In genomic region chr4:154164931-154165839, GRCh38 we compare ENCODE assay signal across 8 cellular contexts.
DNase-seq lines count a peak whose midpoint lies in the region; ATAC-seq and TF ChIP-seq lines count a peak whose summit lies in the region.

No MANE protein-coding gene starts in this region.

- peak overlapping the region; percentile 89; the same call in 1 of the 2 replicates for H3K27ac Mint-ChIP-seq in HFFc6
- H3K27ac Mint-ChIP-seq in endodermal cell = no peak overlapping the region

- no peak overlapping the region for H3K9ac ChIP-seq in endodermal cell (ENCODE audit: extremely low read depth, low read length, poor library complexity, severe bottlenecking)

- CTCF ChIA-PET in Panc1 (lab: Charles Lee) = no interaction called here

- BruUV-seq in Panc1 (replicated peaks; lab: Mats Ljungman, UMichigan) = no TSS peak

- intact Hi-C loops in Panc1 (cut with micrococcal nuclease; ENCODE audit: unreplicated experiment) = no loop called here

- H3K4me1 Mint-ChIP-seq in HFFc6 (ENCODE audit: low read depth) (peaks cover 19% of the 10 kb centered on the region; the same call in 1 of the 2 replicates), endodermal cell (peaks cover 11% of the 10 kb centered on the region)

- H3K9me3 Mint-ChIP-seq in HFFc6 (peaks cover 12% of the 10 kb centered on the region; the same call in 1 of the 2 replicates), endodermal cell (no peaks in the 10 kb centered on the region)

- TF ChIP-seq CTCF in HFFc6 (IDR thresholded peaks at IDR 0.05) = no peak
- no peak for TF ChIP-seq CTCF in Panc1 (IDR thresholded peaks at IDR 0.05)
- TF ChIP-seq CTCF in endodermal cell (conservative IDR thresholded peaks at IDR 0.05) = no peak

- H3K27me3 Mint-ChIP-seq in HFFc6 (ENCODE audit: insufficient read depth) (no peaks in the 10 kb centered on the region; the same call in 1 of the 2 replicates), endodermal cell (ENCODE audit: insufficient read depth) (no peaks in the 10 kb centered on the region)

- H3K4me3 ChIP-seq in Panc1 (ENCODE audit: low read depth in 2 of 2, low read length in 2 of 2) = no peak overlapping the region
- H3K4me3 ChIP-seq in endodermal cell (ENCODE audit: low read length) = no peak overlapping the region

- H3K4me3 Mint-ChIP-seq in HFFc6 (no peak overlapping the region; the same call in 1 of the 2 replicates), endodermal cell (no peak overlapping the region)

- WGBS in endodermal cell (ENCODE audit: insufficient coverage in 1 of 2, insufficient read length in 1 of 2), 2 experiments = 70% methylated on average over 1 of the region's 1 CpG; no CpG with 5 or more reads in 1 of the 2 experiments

- ATAC-seq in GM18858 (IDR thresholded peaks at IDR 0.05; ENCODE audit: unreplicated experiment) (peak; percentile 92), Panc1 (no peak)

- POLR2A ChIA-PET in Panc1 (lab: Charles Lee) = no interaction called here

- no peaks in the 10 kb centered on the region for H3K9me3 ChIP-seq in Panc1 (ENCODE audit: control insufficient read depth, insufficient read depth, low read depth, low read length)
- H3K9me3 ChIP-seq in endodermal cell (ENCODE audit: control insufficient read depth, low read length) = no peaks in the 10 kb centered on the region

- H3K36me3 Mint-ChIP-seq in HFFc6 (ENCODE audit: low read depth) = no peaks in the 10 kb centered on the region
- H3K36me3 Mint-ChIP-seq in endodermal cell (ENCODE audit: low read depth) = no peaks in the 10 kb centered on the region

- DNase-seq in HFFc6 (peak; percentile 95), Panc1 (ENCODE audit: low read depth, low spot score) (peak; percentile 18), kidney tubule cell (ENCODE audit: low spot score) (peak; percentile 81), endodermal cell (no peak), SHP77 (lab: John Stamatoyannopoulos, UW) (no peak), NAMALWA (ENCODE audit: low spot score) (no peak), NCI-H1092 (lab: John Stamatoyannopoulos, UW) (no peak)

- H3K27me3 ChIP-seq in Panc1 (ENCODE audit: control insufficient read depth, insufficient read depth, low read length) (no peaks in the 10 kb centered on the region), endodermal cell (ENCODE audit: control insufficient read depth, insufficient read depth, low read length, poor library complexity, severe bottlenecking) (no peaks in the 10 kb centered on the region)

- H3K36me3 ChIP-seq in Panc1 (ENCODE audit: control insufficient read depth, insufficient read depth, low read length) (no peaks in the 10 kb centered on the region), endodermal cell (ENCODE audit: control insufficient read depth, insufficient read depth, low read length) (no peaks in the 10 kb centered on the region)

- in situ Hi-C loops in Panc1 (cut with HindIII; ENCODE audit: low pct_unique_long_range_greater_than_20kb, low sequenced_read_pairs) = no loop called here

- no peak overlapping the region for H3K27ac ChIP-seq in Panc1 (ENCODE audit: low read length)
- H3K27ac ChIP-seq in endodermal cell (ENCODE audit: low read depth, low read length) = no peak overlapping the region

- no peaks in the 10 kb centered on the region for H3K4me1 ChIP-seq in Panc1 (ENCODE audit: control insufficient read depth, insufficient read depth, low read length)
- no peaks in the 10 kb centered on the region for H3K4me1 ChIP-seq in endodermal cell (ENCODE audit: control insufficient read depth, insufficient read depth, low read length)

Comparison
In these comparisons a context has a peak if more than half of its experiments do, and no peak if none do; other contexts are left out.
1. DNase-seq: peak in HFFc6 (single experiment), Panc1 (single experiment) and kidney tubule cell (single experiment); none in endodermal cell (single experiment), SHP77 (0 of 2), NAMALWA (single experiment) and NCI-H1092 (single experiment).